Comparison of ENCODE assay signal across 8 cellular contexts in the genomic region with DNA sequence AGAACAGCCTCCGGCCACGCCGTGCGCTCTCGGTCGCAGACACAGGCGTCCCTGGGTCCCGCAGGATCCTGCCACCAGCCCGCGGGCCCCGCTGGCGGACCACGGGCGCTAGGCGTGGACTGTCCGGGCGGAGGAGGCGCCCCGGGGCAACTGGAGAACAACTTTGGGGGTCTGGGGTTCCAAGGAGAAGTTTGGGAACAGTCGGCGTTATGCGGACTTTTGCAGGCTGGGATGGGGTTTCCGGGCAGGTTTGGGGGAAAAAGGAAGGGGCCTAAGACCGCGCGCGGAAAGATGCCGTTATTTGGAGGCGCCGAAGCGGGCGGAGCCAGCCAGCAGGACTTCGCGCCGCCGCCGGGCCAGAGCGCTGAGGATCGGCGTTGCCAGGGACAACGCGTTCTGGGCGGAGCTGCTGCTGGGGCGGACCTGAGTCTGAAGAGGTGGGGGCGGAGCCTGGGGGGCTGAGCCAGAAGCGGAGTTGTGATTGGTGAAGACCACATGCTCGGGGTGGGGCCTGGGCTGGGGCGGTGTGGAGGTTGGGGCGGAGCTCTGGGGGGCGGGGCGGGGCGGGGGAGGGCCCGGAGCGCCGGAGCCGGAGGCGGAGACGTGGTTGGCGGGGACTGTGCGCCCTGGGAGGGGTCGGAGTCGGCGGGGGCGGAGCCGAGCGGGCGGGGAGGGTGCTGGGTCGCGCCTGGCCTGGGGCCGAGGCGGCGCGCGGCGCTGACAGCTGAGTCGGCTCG. TPM values are rescaled to one million over a fixed set of nuclear protein-coding genes. Genes with fewer than 3 reads are reported as not detected.
DNase-seq lines count a peak whose midpoint lies in the region; ATAC-seq, FAIRE-seq and TF ChIP-seq lines count a peak whose summit lies in the region.

CYP46A1 (plus strand) TSS at position 680 of the 737 bp plus-strand sequence. CDS start 120 bp downstream, outside the sequence.

- H3K79me1 ChIP-seq in H1 (ENCODE audit: low read depth, low read length) (no peaks in the 10 kb centered on the region), mesendoderm (ENCODE audit: low read length) (no peaks in the 10 kb centered on the region)

- H3K18ac ChIP-seq in H1 (ENCODE audit: extremely low read depth, low read length) (peak within 1 kb of the TSS; percentile 60; the same call in 1 of the 2 replicates), mesendoderm (ENCODE audit: low read length) (peak within 1 kb of the TSS; percentile 65)

- H3K23ac ChIP-seq in H1 (ENCODE audit: insufficient read length): no peak within 1 kb of the TSS
- H3K23ac ChIP-seq in mesendoderm (ENCODE audit: low read length): no peak within 1 kb of the TSS

- 0 out of 2 replicates have a peak within 1 kb of the TSS, but pooled peaks have one; percentile 72 for H2BK20ac ChIP-seq in H1 (ENCODE audit: low read length)

- H2BK15ac ChIP-seq in H1 (ENCODE audit: low read length) (peak within 1 kb of the TSS; percentile 81; the same call in 1 of the 2 replicates), mesendoderm (replicated peaks; ENCODE audit: low read depth) (no peak within 1 kb of the TSS)

- peak; percentile 100 for DNase-seq in COR-L47 (lab: John Stamatoyannopoulos, UW)
- peak; percentile 95 for DNase-seq in HT1080 (ENCODE audit: low read depth)
- peak; percentile 95 to 99 for DNase-seq in NOMO-1 (lab: John Stamatoyannopoulos, UW; ENCODE audit: unreplicated experiment in 2 of 2)
- DNase-seq in activated CD8-positive, alpha-beta memory T cell treated with anti-CD3 and anti-CD28 coated beads for 48 hours (ENCODE audit: low read depth in 2 of 3, low spot score in 2 of 3): peak; percentile 95 to 98 (median 96)
- DNase-seq in H1 (ENCODE audit: low read depth in 1 of 2, low spot score in 2 of 2): peak; percentile 99
- peak; percentile 99 for DNase-seq in mesendoderm
- peak; percentile 98 for DNase-seq in stimulated activated CD8-positive, alpha-beta memory T cell treated with anti-CD3 and anti-CD28 coated beads, Interleukin-12 subunit alpha, Interleukin-12 subunit beta, amount 100 ng/mL, for 4 hours (ENCODE audit: low read depth)

- H2BK120ac ChIP-seq in H1 (replicated peaks; ENCODE audit: low read depth, low read length) (no peak within 1 kb of the TSS), mesendoderm (ENCODE audit: low read depth, low read length) (no peak within 1 kb of the TSS)

- H3K9me3 ChIP-seq in H1 (ENCODE audit: insufficient read depth in 2 of 2, low read depth in 1 of 2, low read length in 1 of 2): no peaks in the 10 kb centered on the region

- H3K4ac ChIP-seq in H1 (replicated peaks; ENCODE audit: insufficient read length, low read depth, low read length) (no peak within 1 kb of the TSS), mesendoderm (ENCODE audit: low read depth, low read length) (no peak within 1 kb of the TSS)

- no peak; a peak in 1 of 3 replicates for TF ChIP-seq POLR2A in H1 (IDR thresholded peaks at IDR 0.05; ENCODE audit: control extremely low read depth in 1 of 2, low read depth in 2 of 2, low read length in 2 of 2)

- no peaks in the 10 kb centered on the region for H4K20me1 ChIP-seq in H1 (replicated peaks in 1 of 2; ENCODE audit: control insufficient read depth in 1 of 2, insufficient read depth in 2 of 2, low read length in 2 of 2)

- peaks cover 9% of the 10 kb centered on the region for H3K23me2 ChIP-seq in H1 (ENCODE audit: low read depth, low read length)

- no peak for TF ChIP-seq RAD21 in H1 (IDR thresholded peaks at IDR 0.05 in 1 of 2, conservative IDR thresholded peaks at IDR 0.05 in 1 of 2; ENCODE audit: low read depth in 2 of 2, low read length in 2 of 2)

- WGBS in H1 (ENCODE audit: extremely low coverage in 1 of 2, insufficient coverage in 1 of 2, insufficient read length in 1 of 2, insufficient replicate concordance in 2 of 2, low coverage in 1 of 2, low lambda C conversion rate in 2 of 2, missing lambda C conversion rate in 1 of 2), 2 experiments: 1% methylated on average over 41 of the region's 77 CpGs; no CpG with 5 or more reads in 1 of the 2 experiments
- WGBS in mesendoderm (ENCODE audit: extremely low coverage, insufficient coverage, low lambda C conversion rate): no CpG with 5 or more reads among the region's 77 CpGs

- H4K5ac ChIP-seq in H1 (ENCODE audit: insufficient read length, low read depth, low read length) (peak within 1 kb of the TSS; percentile 10), mesendoderm (ENCODE audit: low read length) (no peak within 1 kb of the TSS)

- H3K79me2 ChIP-seq in H1 (ENCODE audit: control insufficient read depth in 1 of 2, insufficient read depth in 2 of 2, low read length in 2 of 2) (no peaks in the 10 kb centered on the region), mesendoderm (ENCODE audit: control insufficient read depth, insufficient read depth, low read length) (no peaks in the 10 kb centered on the region)

- 0 out of 2 replicates have a peak within 1 kb of the TSS, but pooled peaks have one; percentile 37 for H3K27ac ChIP-seq in H1 (ENCODE audit: low read depth, low read length)
- H3K27ac ChIP-seq in mesendoderm (ENCODE audit: low read depth, low read length): no peak within 1 kb of the TSS

- H2AFZ ChIP-seq in H1 (ENCODE audit: low read length): no peak within 1 kb of the TSS; the same call in 1 of the 2 replicates

- H3K4me3 ChIP-seq in H1 (ENCODE audit: extremely low read depth in 1 of 4, insufficient read depth in 2 of 4, low read depth in 3 of 4, low read length in 4 of 4) (peak within 1 kb of the TSS; percentile 59 to 100 (median 94)), mesendoderm (ENCODE audit: low read length) (peak within 1 kb of the TSS; percentile 75)

- FAIRE-seq in H1 (lab: Jason Lieb, UNC): peak; percentile 57

- H3K9ac ChIP-seq in H1 (replicated peaks in 1 of 4; ENCODE audit: extremely low read depth in 1 of 4, low read depth in 3 of 4, low read length in 3 of 4) (peak within 1 kb of the TSS in 3 of 4 experiments; percentile 58 to 69 (median 64); a peak in 5 of 7 replicates), mesendoderm (ENCODE audit: low read length) (peak within 1 kb of the TSS; percentile 76)

- TF ChIP-seq EP300 in H1 (IDR thresholded peaks at IDR 0.05; ENCODE audit: borderline replicate concordance in 1 of 2, low read depth in 2 of 2, low read length in 2 of 2): no peak

- no peaks in the 10 kb centered on the region for H3K36me3 ChIP-seq in H1 (ENCODE audit: control insufficient read depth in 2 of 4, insufficient read depth in 4 of 4, low read length in 3 of 4)
- no peaks in the 10 kb centered on the region for H3K36me3 ChIP-seq in mesendoderm (ENCODE audit: control insufficient read depth, insufficient read depth, low read length)

- H3K4me1 ChIP-seq in H1 (replicated peaks in 1 of 4; ENCODE audit: control insufficient read depth in 3 of 4, insufficient read depth in 4 of 4, low read length in 3 of 4) (peaks cover 0 to 10% (median 9%) of the 10 kb centered on the region in 4 experiments; a peak in 6 of 7 replicates), mesendoderm (ENCODE audit: control insufficient read depth, low read depth, low read length) (peaks cover 4% of the 10 kb centered on the region)

- H3K27me3 ChIP-seq in H1 (replicated peaks in 1 of 4; ENCODE audit: control insufficient read depth in 3 of 4, extremely low read depth in 1 of 4, insufficient read depth in 3 of 4, low read length in 3 of 4) (no peaks in the 10 kb centered on the region), mesendoderm (ENCODE audit: insufficient read depth, low read length, poor library complexity) (no peaks in the 10 kb centered on the region)

- TF ChIP-seq CTCF in H1 (IDR thresholded peaks at IDR 0.05; ENCODE audit: control extremely low read depth in 1 of 3, insufficient read depth in 1 of 3, low read depth in 1 of 3, low read length in 3 of 3): no peak

- H2AK5ac ChIP-seq in H1 (ENCODE audit: low read depth, low read length) (no peak within 1 kb of the TSS), mesendoderm (ENCODE audit: low read length) (no peak within 1 kb of the TSS)

- no peak within 1 kb of the TSS for H2BK12ac ChIP-seq in H1 (ENCODE audit: low read depth, low read length)

- H4K8ac ChIP-seq in H1 (ENCODE audit: extremely low read depth, insufficient read depth, low read length): peak within 1 kb of the TSS; percentile 95; the same call in 1 of the 2 replicates
- H4K8ac ChIP-seq in mesendoderm (ENCODE audit: low read depth, low read length): peak within 1 kb of the TSS; percentile 77

- H2BK5ac ChIP-seq in H1 (ENCODE audit: low read depth, low read length) (peak within 1 kb of the TSS; percentile 71; the same call in 1 of the 2 replicates), mesendoderm (ENCODE audit: low read length) (no peak within 1 kb of the TSS)

- H3K56ac ChIP-seq in H1 (replicated peaks; ENCODE audit: insufficient read length, low read depth, low read length): peak within 1 kb of the TSS; percentile 21
- peak within 1 kb of the TSS; percentile 74 for H3K56ac ChIP-seq in mesendoderm (ENCODE audit: low read length)

- CTCF ChIA-PET in H1 (lab: Charles Lee; ENCODE audit: partially characterized antibody): interaction anchor here (0.6 to 3.3 kb wide), 15 partner anchors 11 to 425 kb away, joined by 3 to 26 read pairs (median 3); no protein-coding TSS in a partner anchor

- H3K4me2 ChIP-seq in H1 (ENCODE audit: insufficient read depth in 1 of 2, low read depth in 2 of 2, low read length in 2 of 2) (peak within 1 kb of the TSS; percentile 87 to 99), mesendoderm (ENCODE audit: low read length) (peak within 1 kb of the TSS; percentile 82)

- POLR2A ChIA-PET in H1 (lab: Charles Lee; ENCODE audit: partially characterized antibody): interaction anchor here (0.6 to 1.4 kb wide), 4 partner anchors 9 to 23 kb away, joined by 3 to 4 read pairs (median 3); no protein-coding TSS in a partner anchor

- peak within 1 kb of the TSS; percentile 87 for H4K91ac ChIP-seq in H1 (replicated peaks; ENCODE audit: insufficient read length, low read length)

- peak; percentile 93 for ATAC-seq in GM21367 (IDR thresholded peaks at IDR 0.05; ENCODE audit: unreplicated experiment)

- no peak within 1 kb of the TSS for H3K14ac ChIP-seq in H1 (ENCODE audit: insufficient read length)

RNA-seq across cellular contexts. Expression of gene CYP46A1, which starts in this region (rescaled TPM):
- not detected in 2 replicates for total RNA-seq in HT1080 (2014; rRNA removed; shearing (Covaris generic))
- polyA plus RNA-seq in HT1080 (2015; cell fraction: cytosol; rRNA removed): not detected in 2 replicates
- 0.19 TPM in 1 of 2 replicates, not detected in the other for polyA plus RNA-seq in HT1080 (2015; cell fraction: nucleus; rRNA removed)
- total RNA-seq in H1 (2021; fragmentation: NEBNext Ultra II Directional; extraction: Animal tissue kit (Norgen Biotek cat#: 25700)): 0.71 and 1.3 TPM in 2 replicates
- polyA plus RNA-seq in H1 (2011; rRNA removed): 0.41 and 0.89 TPM in 2 replicates
- 0.88 TPM for polyA plus RNA-seq in H1 (2011; cell fraction: cytosol; rRNA removed)
- polyA plus RNA-seq in H1 (2011; cell fraction: nucleus; rRNA removed): 4.4 TPM
- polyA plus RNA-seq in H1 (2012, experiment 1 of 2): 0.60 to 1.6 TPM (median 0.87 TPM) in 4 replicates
- 0.45 TPM for polyA plus RNA-seq in H1 (2012, experiment 2 of 2)
- 0.63 TPM for polyA plus RNA-seq in H1 (2013, experiment 1 of 2)
- 0.57 TPM for polyA plus RNA-seq in H1 (2013, experiment 2 of 2)
- polyA minus RNA-seq in H1 (2011; rRNA and poly(A)+ RNA removed): 0.63 and 0.91 TPM in 2 replicates
- polyA minus RNA-seq in H1 (2011; cell fraction: cytosol; rRNA and poly(A)+ RNA removed): not detected
- polyA minus RNA-seq in H1 (2011; cell fraction: nucleus; rRNA and poly(A)+ RNA removed): 1.9 TPM
- polyA plus RNA-seq in mesendoderm (2013, experiment 1 of 2): 0.14 TPM
- polyA plus RNA-seq in mesendoderm (2013, experiment 2 of 2): 0.11 TPM

Comparison
In these comparisons a context has a peak if more than half of its experiments do, and no peak if none do; other contexts are left out.
1. Peak in DNase-seq in HT1080; RNA of the gene not detected or under 1 TPM.